Comparison of ENCODE assay signal across 27 cellular contexts in genomic region chr3:153634683-153635082, GRCh38.
"Had no signal": no experiment of that assay in that cellular context is flagged by ENCODE, and none has a peak within 500 bp of the region (broad histone marks: within the 10 kb centered on the region; RNA-seq: fewer than 3 reads in every experiment).

No MANE protein-coding gene starts in this region.

- H3K36me3 ChIP-seq: esophagus squamous epithelium, neural progenitor cell, prostate gland, right atrium auricular region, transverse colon, upper lobe of right lung, uterus had no signal

- H3K27ac ChIP-seq: coronary artery, esophagus squamous epithelium, neural progenitor cell, prostate gland, right atrium auricular region, transverse colon, upper lobe of right lung, uterus had no signal

- H3K9me3 Mint-ChIP-seq: immature natural killer cell; memory B cell; naive thymus-derived CD4-positive, alpha-beta T cell; nephron; neural progenitor cell; stimulated activated naive B cell treated with anti-CD40 and anti-IgM and Interleukin-4, amounts not matched to agents 10 μg/mL and 1 μg/mL and 100 μg/mL, for 72 hours; stimulated activated naive CD8-positive, alpha-beta T cell treated with anti-CD3 and anti-CD28 coated beads, Interleukin-15, Interleukin-2, amounts not matched to agents 100 ng/mL and 50 ng/mL, for 24 hours had no signal

- H3K4me3 ChIP-seq: coronary artery, esophagus squamous epithelium, lung, neural progenitor cell, prostate gland, right atrium auricular region, transverse colon, upper lobe of right lung, uterus had no signal

- DNase-seq: dermis blood vessel endothelial cell; effector memory CD4-positive, alpha-beta T cell; erythroblast; esophagus squamous epithelium; foreskin melanocyte; glutamatergic neuron; hypothalamus; immature natural killer cell; islet precursor cell; kidney glomerular epithelial cell; midbrain; naive thymus-derived CD4-positive, alpha-beta T cell; small intestine; stimulated activated CD4-positive, alpha-beta T cell treated with anti-CD3 and anti-CD28 coated beads, Interleukin-15, amount 100 ng/mL, for 24 hours; stimulated activated CD4-positive, alpha-beta T cell treated with anti-CD3 and anti-CD28 coated beads, Interleukin-2, amount 100 ng/mL, for 48 hours; stimulated activated naive B cell treated with anti-CD40 and anti-IgM and Interleukin-4, amounts not matched to agents 10 μg/mL and 1 μg/mL and 100 μg/mL, for 72 hours; transverse colon; upper lobe of right lung; uterus had no signal

- H3K27me3 Mint-ChIP-seq: naive thymus-derived CD4-positive, alpha-beta T cell had no signal

- H3K4me3 Mint-ChIP-seq: immature natural killer cell; memory B cell; naive thymus-derived CD4-positive, alpha-beta T cell; nephron; neural progenitor cell; stimulated activated naive B cell treated with anti-CD40 and anti-IgM and Interleukin-4, amounts not matched to agents 10 μg/mL and 1 μg/mL and 100 μg/mL, for 72 hours; stimulated activated naive CD8-positive, alpha-beta T cell treated with anti-CD3 and anti-CD28 coated beads, Interleukin-15, Interleukin-2, amounts not matched to agents 100 ng/mL and 50 ng/mL, for 24 hours had no signal

- H3K36me3 Mint-ChIP-seq: immature natural killer cell; memory B cell; neural progenitor cell; stimulated activated naive B cell treated with anti-CD40 and anti-IgM and Interleukin-4, amounts not matched to agents 10 μg/mL and 1 μg/mL and 100 μg/mL, for 72 hours had no signal

- H3K27ac Mint-ChIP-seq: immature natural killer cell; memory B cell; naive thymus-derived CD4-positive, alpha-beta T cell; nephron; neural progenitor cell; stimulated activated naive B cell treated with anti-CD40 and anti-IgM and Interleukin-4, amounts not matched to agents 10 μg/mL and 1 μg/mL and 100 μg/mL, for 72 hours; stimulated activated naive CD8-positive, alpha-beta T cell treated with anti-CD3 and anti-CD28 coated beads, Interleukin-15, Interleukin-2, amounts not matched to agents 100 ng/mL and 50 ng/mL, for 24 hours had no signal

- H3K9me3 ChIP-seq: esophagus squamous epithelium, prostate gland, right atrium auricular region, transverse colon, upper lobe of right lung, uterus had no signal

- H3K9ac ChIP-seq: neural progenitor cell had no signal

- ATAC-seq: naive thymus-derived CD4-positive, alpha-beta T cell; stimulated activated naive B cell treated with anti-CD40 and anti-IgM and Interleukin-4, amounts not matched to agents 10 μg/mL and 1 μg/mL and 100 μg/mL, for 72 hours; upper lobe of right lung had no signal

- H3K27me3 ChIP-seq: esophagus squamous epithelium, neural progenitor cell, right atrium auricular region, transverse colon, upper lobe of right lung, uterus had no signal

- H3K4me1 Mint-ChIP-seq: immature natural killer cell; neural progenitor cell; stimulated activated naive B cell treated with anti-CD40 and anti-IgM and Interleukin-4, amounts not matched to agents 10 μg/mL and 1 μg/mL and 100 μg/mL, for 72 hours had no signal

- H3K4me1 ChIP-seq: esophagus squamous epithelium, prostate gland, right atrium auricular region, upper lobe of right lung, uterus had no signal
